In the genomic region with DNA sequence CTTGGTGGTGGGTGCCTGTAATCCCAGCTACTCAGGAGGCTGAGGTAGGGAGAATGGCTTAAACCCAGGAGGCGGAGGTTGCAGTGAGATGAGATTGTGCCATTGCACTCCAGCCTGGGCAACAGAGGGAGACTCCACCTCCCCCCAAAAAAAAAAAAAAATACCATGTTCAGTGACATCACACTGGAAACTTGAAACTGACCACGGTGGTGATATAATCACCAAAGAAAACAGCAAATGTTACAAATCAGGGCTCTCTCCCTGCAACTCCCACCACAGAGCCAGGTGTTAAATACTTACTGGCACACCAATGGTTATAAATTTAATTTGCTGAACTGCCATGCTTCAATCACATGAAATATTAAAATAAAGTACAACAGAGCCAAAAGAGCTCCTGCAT, we compare ENCODE assay signal across 1 cellular context.
A peak's percentile ranks its signal among the peaks of the same experiment; 100 is the strongest.
TF ChIP-seq lines count a peak whose summit lies in the region.

No MANE protein-coding gene starts in this region.

TF ChIP-seq in HEK293, 187 proteins besides CTCF, POLR2A, EP300 and RAD21 (continued from another document):
- no peak for TF ChIP-seq ZBTB6 (tag by site-specific recombination; IDR thresholded peaks at IDR 0.05)
- TF ChIP-seq ZNF76 (tag by site-specific recombination; IDR thresholded peaks at IDR 0.05; ENCODE audit: borderline replicate concordance, low read depth) = peak; percentile 29; the same call in 1 of the 2 replicates
- TF ChIP-seq HOXA7 (CRISPR knock-in tag; IDR thresholded peaks at IDR 0.05; ENCODE audit: borderline replicate concordance) = no peak
- TF ChIP-seq ZNF555 (tag by site-specific recombination; conservative IDR thresholded peaks at IDR 0.05) = no peak
- no peak for TF ChIP-seq ZNF146 (tag by site-specific recombination; IDR thresholded peaks at IDR 0.05)
- peak; percentile 85 for TF ChIP-seq ZBTB1 (tag by site-specific recombination; IDR thresholded peaks at IDR 0.05)
- no peak for TF ChIP-seq ZNF311 (tag by site-specific recombination; IDR thresholded peaks at IDR 0.05; ENCODE audit: borderline replicate concordance)
- TF ChIP-seq ZNF24 (tag by site-specific recombination; IDR thresholded peaks at IDR 0.05) = peak; percentile 92
- TF ChIP-seq ZNF404 (tag by site-specific recombination; IDR thresholded peaks at IDR 0.05) = no peak
- TF ChIP-seq ZNF274 (IDR thresholded peaks at IDR 0.05; ENCODE audit: low read length) = no peak
- no peak for TF ChIP-seq ZNF274 (tag by site-specific recombination; IDR thresholded peaks at IDR 0.05; ENCODE audit: borderline replicate concordance)
- no peak for TF ChIP-seq ZNF707 (tag by site-specific recombination; IDR thresholded peaks at IDR 0.05)
- peak; percentile 73 for TF ChIP-seq KLF1 (tag by site-specific recombination; IDR thresholded peaks at IDR 0.05)
